ENCODE assay signal across 10 cellular contexts in the genomic region with DNA sequence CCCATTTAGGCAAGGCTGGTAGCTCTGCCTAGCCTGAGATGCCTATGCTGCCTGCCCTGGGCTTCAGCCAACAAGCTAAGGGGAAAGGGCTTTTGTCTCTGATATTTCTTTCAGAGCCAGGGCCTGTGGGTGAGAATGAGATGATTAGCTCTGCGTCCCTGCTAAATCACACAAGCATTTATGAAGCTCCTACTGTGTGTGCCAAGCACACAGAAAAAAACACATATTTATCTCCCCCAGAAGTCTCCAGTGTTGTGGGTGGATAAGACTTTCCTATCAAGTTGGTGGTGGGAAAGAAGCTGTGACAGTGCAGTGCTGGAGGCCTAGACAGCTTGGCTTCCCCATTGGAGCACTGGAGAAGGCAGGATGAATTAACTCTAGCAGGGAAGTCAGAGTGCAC. TPM values are rescaled to one million over a fixed set of nuclear protein-coding genes. Genes with fewer than 3 reads are reported as not detected.
A peak's percentile ranks its signal among the peaks of the same experiment; 100 is the strongest.
DNase-seq lines count a peak whose midpoint lies in the region; ATAC-seq, FAIRE-seq and TF ChIP-seq lines count a peak whose summit lies in the region.
"Had no signal": no experiment of that assay in that cellular context is flagged by ENCODE, and none has a peak within 500 bp of the region (broad histone marks: within the 10 kb centered on the region; RNA-seq: fewer than 3 reads in every experiment).

No MANE protein-coding gene starts in this region.

- H3K18ac ChIP-seq in mesenchymal stem cell (ENCODE audit: low read depth in 1 of 2, low read length in 2 of 2) = peak overlapping the region in 1 of 2 experiments; percentile 71

- H3K4ac ChIP-seq in mesenchymal stem cell (ENCODE audit: low read depth in 1 of 2, low read length in 2 of 2) = peak overlapping the region; percentile 16 to 87

- WGBS in heart left ventricle, 4 donors = 45 to 75% (median 68%) methylated on average over 1 of the region's 1 CpG
- WGBS in mesenchymal stem cell = no CpG with 5 or more reads among the region's 1 CpG

- no peak overlapping the region for H2BK5ac ChIP-seq in mesenchymal stem cell (ENCODE audit: low read depth, low read length, poor library complexity, severe bottlenecking)

- in situ Hi-C loops in brain microvascular endothelial cell (cut with HindIII; ENCODE audit: low pct_ligation_motif_present, low sequenced_read_pairs) = no loop called here

- no peak overlapping the region for H4K91ac ChIP-seq in mesenchymal stem cell (ENCODE audit: low read length)

- no peak overlapping the region for H2BK120ac ChIP-seq in mesenchymal stem cell (ENCODE audit: low read depth, low read length)

- no peak for TF ChIP-seq POLR2A in heart left ventricle (IDR thresholded peaks at IDR 0.05)
- no peak for TF ChIP-seq POLR2A in uterus (IDR thresholded peaks at IDR 0.05)

- H3K27me3 ChIP-seq in heart left ventricle (no peaks in the 10 kb centered on the region), brain microvascular endothelial cell (replicated peaks) (no peaks in the 10 kb centered on the region), mesenchymal stem cell (ENCODE audit: control insufficient read depth in 1 of 2, insufficient read depth in 1 of 2, low read length in 2 of 2) (peaks cover 0 to 4% of the 10 kb centered on the region in 2 experiments), uterus (no peaks in the 10 kb centered on the region)

- DNase-seq in heart left ventricle (no peak), left cardiac atrium (no peak), brain microvascular endothelial cell (no peak), mesenchymal stem cell (no peak), uterus (no peak), dedifferentiated amniotic fluid mesenchymal stem cell (ENCODE audit: extremely low spot score) (no peak), D721Med (ENCODE audit: insufficient read length, low spot score) (no peak)

- peaks cover 12% of the 10 kb centered on the region for H3K79me1 ChIP-seq in mesenchymal stem cell (replicated peaks; ENCODE audit: low read length, poor library complexity, severe bottlenecking)

- TF ChIP-seq CTCF in heart left ventricle (IDR thresholded peaks at IDR 0.05) = no peak
- no peak for TF ChIP-seq CTCF in brain microvascular endothelial cell (IDR thresholded peaks at IDR 0.05; ENCODE audit: low read depth, low read length, missing control alignments)
- no peak for TF ChIP-seq CTCF in uterus (IDR thresholded peaks at IDR 0.05)
- TF ChIP-seq CTCF in D721Med (IDR thresholded peaks at IDR 0.05; ENCODE audit: insufficient read depth, missing control alignments) = no peak

- intact Hi-C loops in heart left ventricle (cut with DNase I) (loop anchor here in 2 of 10 donors (2.0 to 5.0 kb wide), 2 partner anchors 35 to 74 kb away; a partner anchor contains a TSS), left cardiac atrium (cut with DNase I) (no loop called here), uterus (cut with DNase I; ENCODE audit: low total_unique reads) (no loop called here)

- no peak overlapping the region for H4K8ac ChIP-seq in mesenchymal stem cell (ENCODE audit: low read length)

- H3K4me3 ChIP-seq in heart left ventricle (peak overlapping the region in 7 of 12 donors; percentile 57 to 86 (median 70)), brain microvascular endothelial cell (ENCODE audit: low read depth, low read length) (peak overlapping the region; percentile 48), mesenchymal stem cell (ENCODE audit: insufficient read depth in 1 of 2, low read depth in 1 of 2, low read length in 2 of 2) (peak overlapping the region in 1 of 2 experiments; percentile 95), uterus (no peak overlapping the region)

- no peak overlapping the region for H2AFZ ChIP-seq in mesenchymal stem cell (ENCODE audit: low read depth, low read length)

- FAIRE-seq in D721Med (lab: Jason Lieb, UNC) = no peak
- FAIRE-seq: RCC 7860 had no signal

- peaks cover 0 to 41% (median 28%) of the 10 kb centered on the region in 9 donors for H3K36me3 ChIP-seq in heart left ventricle
- peaks cover 6% of the 10 kb centered on the region for H3K36me3 ChIP-seq in brain microvascular endothelial cell (replicated peaks)
- H3K36me3 ChIP-seq in mesenchymal stem cell (ENCODE audit: control insufficient read depth in 1 of 2, insufficient read depth in 2 of 2, low read depth in 1 of 2, low read length in 2 of 2) = peaks cover 15 to 20% of the 10 kb centered on the region in 2 experiments
- H3K36me3 ChIP-seq in uterus = no peaks in the 10 kb centered on the region

- peak overlapping the region in 1 of 2 experiments; percentile 14 for H3K23ac ChIP-seq in mesenchymal stem cell (ENCODE audit: low read length in 2 of 2)

- no peak overlapping the region for H2BK12ac ChIP-seq in mesenchymal stem cell (ENCODE audit: low read length in 2 of 2)

- ATAC-seq in heart left ventricle = no peak
- ATAC-seq in left cardiac atrium = no peak
- no peak for ATAC-seq in HG03521 (IDR thresholded peaks at IDR 0.05; ENCODE audit: unreplicated experiment)
- ATAC-seq: esophagus mucosa had no signal

- H3K4me1 ChIP-seq in heart left ventricle (peaks cover 16 to 71% (median 55%) of the 10 kb centered on the region in 12 donors), mesenchymal stem cell (ENCODE audit: control insufficient read depth, insufficient read depth, low read depth, low read length) (peaks cover 26% of the 10 kb centered on the region), uterus (peaks cover 0 to 8% of the 10 kb centered on the region in 2 donors)

- H3K4me2 ChIP-seq in mesenchymal stem cell (ENCODE audit: low read length, poor library complexity, severe bottlenecking) = no peak overlapping the region

- peak overlapping the region; percentile 2 for H2BK15ac ChIP-seq in mesenchymal stem cell (ENCODE audit: low read depth, poor library complexity, severe bottlenecking)

- H3K9me3 ChIP-seq in heart left ventricle (no peaks in the 10 kb centered on the region), mesenchymal stem cell (ENCODE audit: control insufficient read depth, low read length) (no peaks in the 10 kb centered on the region), uterus (no peaks in the 10 kb centered on the region)

- H3K27ac ChIP-seq in heart left ventricle = peak overlapping the region in 11 of 12 donors; percentile 90 to 99 (median 97)
- H3K27ac ChIP-seq in brain microvascular endothelial cell = no peak overlapping the region
- H3K27ac ChIP-seq in mesenchymal stem cell (ENCODE audit: low read length, poor library complexity, severe bottlenecking) = no peak overlapping the region
- H3K27ac ChIP-seq in uterus = peak overlapping the region; percentile 14 to 94

- H3K14ac ChIP-seq in mesenchymal stem cell (ENCODE audit: low read length in 2 of 2) = no peak overlapping the region

- H2AK5ac ChIP-seq in mesenchymal stem cell (ENCODE audit: low read length, severe bottlenecking) = no peak overlapping the region

- H3K9ac ChIP-seq in mesenchymal stem cell (ENCODE audit: low read length) = peak overlapping the region; percentile 98

RNA-seq across cellular contexts. Expression of a gene that starts 1.5 kb away (rescaled TPM):
- total RNA-seq in heart left ventricle (10 to 100 TPM in 4 of 9 donors, 1 to 10 TPM in 5; 5.4 to 21.7 (median 9.7) TPM), left cardiac atrium (10 to 100 TPM; 12.2 to 13.0 TPM), uterus (10 to 100 TPM in 3 of 4 donors, under 1 TPM in 1; 0.26 to 24.0 (median 21.8) TPM)
- 10 to 100 TPM; 15.7 to 36.0 TPM for polyA plus RNA-seq in heart left ventricle
- 41.0 TPM for polyA plus RNA-seq in mesenchymal stem cell (2013, experiment 1 of 2)
- polyA plus RNA-seq in mesenchymal stem cell (2013, experiment 2 of 2) = 42.4 TPM

RNA-seq across cellular contexts. Expression of a gene that starts 3.2 kb away (rescaled TPM):
- total RNA-seq in heart left ventricle (10 to 100 TPM; 46.1 to 70.7 (median 54.4) TPM), left cardiac atrium (10 to 100 TPM; 65.8 to 78.6 TPM), uterus (10 to 100 TPM; 36.1 to 94.4 (median 85.4) TPM)
- 100 to 1,000 TPM in 1 of 2 donors, 10 to 100 TPM in 1; 75.4 to 216 TPM for polyA plus RNA-seq in heart left ventricle
- 176 TPM for polyA plus RNA-seq in mesenchymal stem cell (2013, experiment 1 of 2)
- 182 TPM for polyA plus RNA-seq in mesenchymal stem cell (2013, experiment 2 of 2)

RNA-seq across cellular contexts. Expression of a gene that starts 9.5 kb away (rescaled TPM):
- 10 to 100 TPM; 22.8 to 51.8 (median 37.2) TPM for total RNA-seq in heart left ventricle
- polyA plus RNA-seq in heart left ventricle = 100 to 1,000 TPM in 1 of 2 donors, 10 to 100 TPM in 1; 31.6 to 103 TPM
- 10 to 100 TPM; 33.3 to 39.1 TPM for total RNA-seq in left cardiac atrium
- 0.62 TPM for polyA plus RNA-seq in mesenchymal stem cell (2013, experiment 1 of 2)
- 0.53 TPM for polyA plus RNA-seq in mesenchymal stem cell (2013, experiment 2 of 2)
- 10 to 100 TPM; 22.3 to 58.5 (median 36.5) TPM for total RNA-seq in uterus

RNA-seq across cellular contexts. Expression of a gene that starts 36.0 kb away (rescaled TPM):
- total RNA-seq in heart left ventricle (100 to 1,000 TPM; 106 to 199 (median 123) TPM), left cardiac atrium (100 to 1,000 TPM; 143 to 156 TPM), uterus (100 to 1,000 TPM in 1 of 4 donors, 10 to 100 TPM in 2, 1 to 10 TPM in 1; 1.5 to 200 (median 62.5) TPM)
- polyA plus RNA-seq in heart left ventricle = 100 to 1,000 TPM; 220 to 283 TPM
- 350 TPM for polyA plus RNA-seq in mesenchymal stem cell (2013, experiment 1 of 2)
- polyA plus RNA-seq in mesenchymal stem cell (2013, experiment 2 of 2) = 358 TPM

RNA-seq across cellular contexts. Expression of a gene that starts 36.5 kb away (rescaled TPM):
- total RNA-seq in heart left ventricle = under 1 TPM in 5 of 9 donors, not detected in 4; 0.08 to 0.41 (median 0.12) TPM
- polyA plus RNA-seq in heart left ventricle = under 1 TPM in 1 of 2 donors, not detected in 1; 0.04 TPM
- total RNA-seq in left cardiac atrium = under 1 TPM; 0.15 to 0.21 TPM
- polyA plus RNA-seq in mesenchymal stem cell (2013, experiment 1 of 2) = 7.1 TPM
- polyA plus RNA-seq in mesenchymal stem cell (2013, experiment 2 of 2) = 6.5 TPM
- 1 to 10 TPM in 3 of 4 donors, under 1 TPM in 1; 0.26 to 4.6 (median 2.5) TPM for total RNA-seq in uterus

Comparison
In these comparisons a context has a peak if more than half of its experiments do, and no peak if none do; other contexts are left out.
1. H3K27ac ChIP-seq: peak in heart left ventricle (11 of 12) and uterus (2 of 2); none in brain microvascular endothelial cell (single experiment) and mesenchymal stem cell (single experiment).
2. H3K4me3 ChIP-seq: peak in heart left ventricle (7 of 12) and brain microvascular endothelial cell (single experiment); none in uterus (0 of 2).